31 cellular contexts compared by ENCODE assay signal in the genomic region with DNA sequence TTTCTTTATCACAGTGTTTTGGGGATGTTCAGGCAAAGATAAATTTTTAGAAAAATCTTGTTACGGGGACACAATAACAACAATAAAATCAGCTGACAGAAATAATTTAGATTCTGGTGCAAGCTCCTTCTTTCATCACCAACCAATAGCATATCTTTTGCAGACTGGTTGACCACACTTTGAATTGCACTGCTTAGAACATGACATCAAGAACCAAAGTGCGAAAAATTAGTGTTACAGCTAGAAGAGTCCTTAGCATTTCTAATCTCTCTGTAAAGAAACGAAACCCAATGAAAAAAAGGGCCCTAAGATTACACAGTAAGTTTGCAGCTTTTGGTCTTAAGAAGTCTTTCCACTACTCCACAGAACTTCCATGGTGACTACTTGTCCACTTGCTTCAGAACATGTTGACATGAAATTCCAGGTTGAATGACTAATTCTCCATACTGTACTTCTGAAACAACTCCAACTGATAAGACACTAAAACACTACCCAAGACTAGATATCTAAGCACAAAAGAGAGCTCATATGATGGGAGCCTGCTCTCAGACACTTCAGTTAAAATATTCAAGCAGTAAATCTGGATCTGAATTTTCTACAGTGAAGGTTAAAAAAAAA. TPM values are rescaled to one million over a fixed set of nuclear protein-coding genes. Genes with fewer than 3 reads are reported as not detected.
DNase-seq lines count a peak whose midpoint lies in the region; ATAC-seq and TF ChIP-seq lines count a peak whose summit lies in the region.
"Had no signal": no experiment of that assay in that cellular context is flagged by ENCODE, and none has a peak within 500 bp of the region (broad histone marks: within the 10 kb centered on the region; RNA-seq: fewer than 3 reads in every experiment).

No MANE protein-coding gene starts in this region.

- H3K27me3 ChIP-seq in spleen (replicated peaks in 1 of 7): no peaks in the 10 kb centered on the region
- H3K27me3 ChIP-seq: BLaER1, esophagus muscularis mucosa, gastrocnemius medialis, hepatocyte, MG63, testis had no signal

- H3K36me3 Mint-ChIP-seq in activated naive CD8-positive, alpha-beta T cell treated with anti-CD3 and anti-CD28 coated beads, Interleukin-2, amount 10 ng/mL, durations not matched to agents 7 days and 5 days: peaks cover 25% of the 10 kb centered on the region
- peaks cover 18% of the 10 kb centered on the region for H3K36me3 Mint-ChIP-seq in activated naive CD8-positive, alpha-beta T cell treated with anti-CD3 and anti-CD28 coated beads for 36 hours
- peaks cover 39% of the 10 kb centered on the region for H3K36me3 Mint-ChIP-seq in T-cell

- H3K4me3 ChIP-seq in choroid plexus epithelial cell (ENCODE audit: low read depth, low read length): no peak overlapping the region
- H3K4me3 ChIP-seq in spleen: no peak overlapping the region
- H3K4me3 ChIP-seq: BLaER1, esophagus muscularis mucosa, gastrocnemius medialis, GM12878, hepatocyte, MG63, psoas muscle, testis had no signal

- ATAC-seq in activated naive CD8-positive, alpha-beta T cell treated with anti-CD3 and anti-CD28 coated beads, Interleukin-2, amount 10 ng/mL, durations not matched to agents 7 days and 5 days (ENCODE audit: low read depth): no peak
- ATAC-seq in T-cell (replicated peaks in 1 of 4): no peak
- ATAC-seq: gastrocnemius medialis; GM12878; psoas muscle; stimulated activated naive CD8-positive, alpha-beta T cell treated with anti-CD3 and anti-CD28 coated beads, Interleukin-15, Interleukin-2, amounts not matched to agents 100 U/mL and 50 U/mL, for 24 hours had no signal

- no peaks in the 10 kb centered on the region for H3K9me3 Mint-ChIP-seq in activated naive CD8-positive, alpha-beta T cell treated with anti-CD3 and anti-CD28 coated beads, Interleukin-2, amount 10 ng/mL, durations not matched to agents 7 days and 5 days
- H3K9me3 Mint-ChIP-seq in activated naive CD8-positive, alpha-beta T cell treated with anti-CD3 and anti-CD28 coated beads for 36 hours: no peaks in the 10 kb centered on the region
- H3K9me3 Mint-ChIP-seq in T-cell: no peaks in the 10 kb centered on the region
- H3K9me3 Mint-ChIP-seq: brain, endodermal cell, memory B cell had no signal

- H3K4me3 Mint-ChIP-seq in activated naive CD8-positive, alpha-beta T cell treated with anti-CD3 and anti-CD28 coated beads, Interleukin-2, amount 10 ng/mL, durations not matched to agents 7 days and 5 days: no peak overlapping the region
- no peak overlapping the region for H3K4me3 Mint-ChIP-seq in activated naive CD8-positive, alpha-beta T cell treated with anti-CD3 and anti-CD28 coated beads for 36 hours
- no peak overlapping the region for H3K4me3 Mint-ChIP-seq in T-cell
- H3K4me3 Mint-ChIP-seq: brain, endodermal cell, memory B cell had no signal

- H3K4me1 Mint-ChIP-seq in activated naive CD8-positive, alpha-beta T cell treated with anti-CD3 and anti-CD28 coated beads, Interleukin-2, amount 10 ng/mL, durations not matched to agents 7 days and 5 days: peaks cover 23% of the 10 kb centered on the region
- peaks cover 31% of the 10 kb centered on the region for H3K4me1 Mint-ChIP-seq in activated naive CD8-positive, alpha-beta T cell treated with anti-CD3 and anti-CD28 coated beads for 36 hours
- H3K4me1 Mint-ChIP-seq in T-cell: peaks cover 33 to 38% (median 35%) of the 10 kb centered on the region in 3 donors
- H3K4me1 Mint-ChIP-seq: brain, endodermal cell, memory B cell had no signal

- H3K36me3 ChIP-seq in spleen: peaks cover 6 to 99% (median 60%) of the 10 kb centered on the region in 6 donors

- CTCF ChIA-PET in T-cell (lab: Charles Lee): interaction anchor here in 1 of 2 donors (0.7 to 1.0 kb wide), 4 partner anchors 46 to 887 kb away, joined by 3 to 4 read pairs (median 3); no protein-coding TSS in a partner anchor

- WGBS in spleen, 5 donors: 90 to 95% (median 94%) methylated on average over 3 of the region's 3 CpGs

- POLR2A ChIA-PET in activated naive CD8-positive, alpha-beta T cell treated with anti-CD3 and anti-CD28 coated beads, Interleukin-2, amount 10 ng/mL, durations not matched to agents 7 days and 5 days (lab: Charles Lee): interaction anchor here (0.6 kb wide), 1 partner anchor 83 kb away, joined by 3 read pairs; no protein-coding TSS in a partner anchor
- POLR2A ChIA-PET in T-cell (lab: Charles Lee): interaction anchor here in 1 of 2 donors (0.5 to 0.6 kb wide), 2 partner anchors 467 to 1085 kb away, joined by 3 read pairs; no protein-coding TSS in a partner anchor

- intact Hi-C loops in spleen (cut with DNase I; ENCODE audit: low total_unique reads): no loop called here

- peaks cover 10 to 42% (median 26%) of the 10 kb centered on the region in 6 donors for H3K4me1 ChIP-seq in spleen
- H3K4me1 ChIP-seq: gastrocnemius medialis, psoas muscle, testis had no signal

- H3K27ac Mint-ChIP-seq in activated naive CD8-positive, alpha-beta T cell treated with anti-CD3 and anti-CD28 coated beads, Interleukin-2, amount 10 ng/mL, durations not matched to agents 7 days and 5 days: peak overlapping the region; percentile 6
- no peak overlapping the region for H3K27ac Mint-ChIP-seq in activated naive CD8-positive, alpha-beta T cell treated with anti-CD3 and anti-CD28 coated beads for 36 hours
- H3K27ac Mint-ChIP-seq in T-cell: peak overlapping the region; percentile 56 to 90
- H3K27ac Mint-ChIP-seq: endodermal cell had no signal

- no peaks in the 10 kb centered on the region for H3K27me3 Mint-ChIP-seq in activated naive CD8-positive, alpha-beta T cell treated with anti-CD3 and anti-CD28 coated beads, Interleukin-2, amount 10 ng/mL, durations not matched to agents 7 days and 5 days
- no peaks in the 10 kb centered on the region for H3K27me3 Mint-ChIP-seq in activated naive CD8-positive, alpha-beta T cell treated with anti-CD3 and anti-CD28 coated beads for 36 hours
- H3K27me3 Mint-ChIP-seq in T-cell: no peaks in the 10 kb centered on the region
- H3K27me3 Mint-ChIP-seq: brain, memory B cell had no signal

- TF ChIP-seq CTCF in choroid plexus epithelial cell (conservative IDR thresholded peaks at IDR 0.05; ENCODE audit: low read depth, low read length): no peak
- no peak for TF ChIP-seq CTCF in spleen (IDR thresholded peaks at IDR 0.05 in 8 of 11, conservative IDR thresholded peaks at IDR 0.05 in 3 of 11)
- no peak for TF ChIP-seq CTCF in GM13977 (IDR thresholded peaks at IDR 0.05; ENCODE audit: extremely low read depth, insufficient read depth, missing control alignments)

- TF ChIP-seq POLR2A in spleen (IDR thresholded peaks at IDR 0.05): no peak

- H3K27ac ChIP-seq in spleen: peak overlapping the region in 5 of 8 donors; percentile 45 to 76 (median 64)
- H3K27ac ChIP-seq: BLaER1, esophagus muscularis mucosa, gastrocnemius medialis, hepatocyte, psoas muscle, RWPE1, testis, VCaP had no signal

- no peak for DNase-seq in activated naive CD8-positive, alpha-beta T cell treated with anti-CD3 and anti-CD28 coated beads, Interleukin-2, amount 10 ng/mL, durations not matched to agents 7 days and 5 days
- DNase-seq in activated naive CD8-positive, alpha-beta T cell treated with anti-CD3 and anti-CD28 coated beads for 36 hours: no peak
- no peak for DNase-seq in T-cell
- peak; percentile 66 for DNase-seq in choroid plexus epithelial cell (ENCODE audit: low read depth)
- no peak for DNase-seq in spleen
- DNase-seq in GM13977 (ENCODE audit: low spot score): no peak
- no peak for DNase-seq in DMS114 treated with DMSO at 0.1 percent for 48 hours (lab: John Stamatoyannopoulos, UW; ENCODE audit: unreplicated experiment)
- no peak for DNase-seq in RPMI8226
- DNase-seq: activated CD4-positive, alpha-beta T cell treated with anti-CD3 and anti-CD28 coated beads, Interleukin-2, amount 50 U/mL, for 1 hour; activated effector memory CD4-positive, alpha-beta T cell treated with anti-CD3 and anti-CD28 coated beads, Interleukin-2, amount 50 U/mL, for 16 hours; Calu3; cortex of kidney; endodermal cell; gastrocnemius medialis; KBM-7; MG63; NCI-H2081 treated with DMSO at 0.1 percent for 48 hours; NCI-H446; NCI-H82; psoas muscle; stimulated activated naive CD8-positive, alpha-beta T cell treated with anti-CD3 and anti-CD28 coated beads, Interleukin-15, Interleukin-2, amounts not matched to agents 100 U/mL and 50 U/mL, for 24 hours; testis had no signal

- no peaks in the 10 kb centered on the region for H3K9me3 ChIP-seq in spleen
- H3K9me3 ChIP-seq: BLaER1, esophagus muscularis mucosa, gastrocnemius medialis, MG63, psoas muscle, testis had no signal

- in situ Hi-C loops in GM13977 (cut with MboI; ENCODE audit: low pct_unique_long_range_greater_than_20kb, low sequenced_read_pairs, unreplicated experiment): no loop called here

RNA-seq across cellular contexts. Expression of a gene that starts 31.3 kb away (rescaled TPM):
- total RNA-seq in activated naive CD8-positive, alpha-beta T cell treated with anti-CD3 and anti-CD28 coated beads, Interleukin-2, amount 10 ng/mL, durations not matched to agents 7 days and 5 days: 1 to 10 TPM; 8.7 to 9.0 TPM
- 1 to 10 TPM; 4.1 to 4.4 TPM for total RNA-seq in activated naive CD8-positive, alpha-beta T cell treated with anti-CD3 and anti-CD28 coated beads for 36 hours
- total RNA-seq in T-cell: 10 to 100 TPM in 3 of 5 donors, 1 to 10 TPM in 2; 7.7 to 18.3 (median 14.4) TPM
- total RNA-seq in spleen: 10 to 100 TPM in 4 of 7 donors, 1 to 10 TPM in 3; 7.9 to 17.4 (median 10.6) TPM
- polyA plus RNA-seq in spleen: 1 to 10 TPM; 4.2 to 6.8 (median 5.2) TPM
- total RNA-seq: SK-MEL-5 had no signal

RNA-seq across cellular contexts. Expression of a gene that starts 56.2 kb away (rescaled TPM):
- total RNA-seq in activated naive CD8-positive, alpha-beta T cell treated with anti-CD3 and anti-CD28 coated beads, Interleukin-2, amount 10 ng/mL, durations not matched to agents 7 days and 5 days: under 1 TPM; 0.64 to 0.99 TPM
- under 1 TPM; 0.92 to 0.97 TPM for total RNA-seq in activated naive CD8-positive, alpha-beta T cell treated with anti-CD3 and anti-CD28 coated beads for 36 hours
- under 1 TPM in 4 of 5 donors, not detected in 1; 0.22 to 0.44 (median 0.33) TPM for total RNA-seq in T-cell
- 1 to 10 TPM in 6 of 7 donors, under 1 TPM in 1; 0.46 to 2.5 (median 1.4) TPM for total RNA-seq in spleen
- polyA plus RNA-seq in spleen: under 1 TPM in 2 of 3 donors, not detected in 1; 0.13 to 0.21 TPM
- total RNA-seq: psoas muscle had no signal
